23 cellular contexts compared by ENCODE assay signal in genomic region chr13:106242554-106242953, GRCh38.
A peak's percentile ranks its signal among the peaks of the same experiment; 100 is the strongest.
DNase-seq lines count a peak whose midpoint lies in the region; ATAC-seq, FAIRE-seq and TF ChIP-seq lines count a peak whose summit lies in the region.
"Had no signal": no experiment of that assay in that cellular context is flagged by ENCODE, and none has a peak within 500 bp of the region (broad histone marks: within the 10 kb centered on the region; RNA-seq: fewer than 3 reads in every experiment).

No MANE protein-coding gene starts in this region.

- H2BK15ac ChIP-seq in mesenchymal stem cell (ENCODE audit: low read depth, poor library complexity, severe bottlenecking), result no peak overlapping the region

- TF ChIP-seq CTCF in Caco-2 (IDR thresholded peaks at IDR 0.05; ENCODE audit: insufficient read depth in 1 of 2, low read depth in 1 of 2, low read length in 1 of 2, severe bottlenecking in 1 of 2, unreplicated experiment in 1 of 2), result no peak

- H3K36me3 ChIP-seq in Caco-2 (ENCODE audit: control insufficient read depth, insufficient read depth, low read length) (no peaks in the 10 kb centered on the region), mesenchymal stem cell (ENCODE audit: control insufficient read depth in 1 of 2, insufficient read depth in 2 of 2, low read depth in 1 of 2, low read length in 2 of 2) (no peaks in the 10 kb centered on the region), small intestine (ENCODE audit: control insufficient read depth in 2 of 2, insufficient read depth in 2 of 2, low read length in 2 of 2) (no peaks in the 10 kb centered on the region)
- H3K36me3 ChIP-seq: BLaER1, HAP-1 had no signal

- H3K4me2 ChIP-seq in mesenchymal stem cell (ENCODE audit: low read length, poor library complexity, severe bottlenecking), result no peak overlapping the region
- H3K4me2 ChIP-seq: BLaER1, GM23338 had no signal

- no CpG with 5 or more reads among the region's 3 CpGs for WGBS in mesenchymal stem cell
- WGBS in small intestine, 3 donors, result 15 to 66% (median 35%) methylated on average over 3 of the region's 3 CpGs

- H4K91ac ChIP-seq in mesenchymal stem cell (ENCODE audit: low read length), result no peak overlapping the region

- no peaks in the 10 kb centered on the region for H3K27me3 Mint-ChIP-seq in Caco-2 (ENCODE audit: insufficient read depth, unreplicated experiment)
- H3K27me3 Mint-ChIP-seq: B cell had no signal

- no peaks in the 10 kb centered on the region for H3K79me1 ChIP-seq in mesenchymal stem cell (replicated peaks; ENCODE audit: low read length, poor library complexity, severe bottlenecking)

- BruUV-seq in Caco-2 (replicated peaks; lab: Mats Ljungman, UMichigan), result TSS peak; percentile 59

- no peak overlapping the region for H2BK12ac ChIP-seq in mesenchymal stem cell (ENCODE audit: low read length in 2 of 2)

- H3K27ac Mint-ChIP-seq in Caco-2 (ENCODE audit: unreplicated experiment), result peak overlapping the region; percentile 91
- H3K27ac Mint-ChIP-seq: B cell; CD4-positive, CD25-positive, alpha-beta regulatory T cell; CD8-positive, alpha-beta T cell; GM23338 had no signal

- H3K9me3 ChIP-seq in Caco-2 (no peaks in the 10 kb centered on the region), mesenchymal stem cell (ENCODE audit: control insufficient read depth, low read length) (no peaks in the 10 kb centered on the region), small intestine (ENCODE audit: control insufficient read depth, low read depth) (no peaks in the 10 kb centered on the region)
- H3K9me3 ChIP-seq: BLaER1, HAP-1 had no signal

- H2AK5ac ChIP-seq in mesenchymal stem cell (ENCODE audit: low read length, severe bottlenecking), result no peak overlapping the region

- FAIRE-seq in small intestine (lab: Jason Lieb, UNC), result no peak
- FAIRE-seq: A204.1, D721Med, GM12878 had no signal

- no peak overlapping the region for H3K27ac ChIP-seq in mesenchymal stem cell (ENCODE audit: low read length, poor library complexity, severe bottlenecking)
- H3K27ac ChIP-seq in small intestine (ENCODE audit: low read depth in 1 of 2, low read length in 1 of 2), result no peak overlapping the region
- H3K27ac ChIP-seq: 22Rv1, BLaER1, C4-2B had no signal

- no peak overlapping the region for H3K18ac ChIP-seq in mesenchymal stem cell (ENCODE audit: low read depth in 1 of 2, low read length in 2 of 2)

- no peak for ATAC-seq in GM18520 (IDR thresholded peaks at IDR 0.05; ENCODE audit: unreplicated experiment)
- ATAC-seq: CD8-positive, alpha-beta T cell; GM12878; GM23338 had no signal

- H3K4me1 Mint-ChIP-seq in Caco-2 (ENCODE audit: low read depth, unreplicated experiment), result peaks cover 31% of the 10 kb centered on the region
- H3K4me1 Mint-ChIP-seq: B cell; CD4-positive, CD25-positive, alpha-beta regulatory T cell had no signal

- H3K4ac ChIP-seq in mesenchymal stem cell (ENCODE audit: low read depth in 1 of 2, low read length in 2 of 2), result no peak overlapping the region

- peak overlapping the region; percentile 69 for H3K4me3 Mint-ChIP-seq in Caco-2 (ENCODE audit: unreplicated experiment)
- H3K4me3 Mint-ChIP-seq: B cell; CD4-positive, CD25-positive, alpha-beta regulatory T cell; CD8-positive, alpha-beta T cell; GM23338 had no signal

- no peaks in the 10 kb centered on the region for H3K9me3 Mint-ChIP-seq in Caco-2 (ENCODE audit: unreplicated experiment)
- H3K9me3 Mint-ChIP-seq: CD8-positive, alpha-beta T cell; GM23338; HFFc6 had no signal

- H2BK5ac ChIP-seq in mesenchymal stem cell (ENCODE audit: low read depth, low read length, poor library complexity, severe bottlenecking), result no peak overlapping the region

- no peaks in the 10 kb centered on the region for H3K27me3 ChIP-seq in Caco-2 (replicated peaks; ENCODE audit: control insufficient read depth, insufficient read depth, low read length)
- no peaks in the 10 kb centered on the region for H3K27me3 ChIP-seq in mesenchymal stem cell (ENCODE audit: control insufficient read depth in 1 of 2, insufficient read depth in 1 of 2, low read length in 2 of 2)
- no peaks in the 10 kb centered on the region for H3K27me3 ChIP-seq in small intestine (ENCODE audit: control insufficient read depth in 2 of 2, insufficient read depth in 2 of 2, low read length in 2 of 2)
- H3K27me3 ChIP-seq: BLaER1 had no signal

- no peak overlapping the region; the same call in 1 of the 2 replicates for H3K4me3 ChIP-seq in Caco-2 (ENCODE audit: low read depth, low read length)
- no peak overlapping the region for H3K4me3 ChIP-seq in mesenchymal stem cell (ENCODE audit: insufficient read depth in 1 of 2, low read depth in 1 of 2, low read length in 2 of 2)
- no peak overlapping the region for H3K4me3 ChIP-seq in small intestine (ENCODE audit: low read depth in 1 of 2, low read length in 2 of 2)
- H3K4me3 ChIP-seq: BLaER1, GM12878, GM23338, HAP-1 had no signal

- H3K36me3 Mint-ChIP-seq in Caco-2 (ENCODE audit: insufficient read depth, unreplicated experiment), result no peaks in the 10 kb centered on the region
- H3K36me3 Mint-ChIP-seq: CD4-positive, CD25-positive, alpha-beta regulatory T cell; CD8-positive, alpha-beta T cell had no signal

- intact Hi-C loops in Caco-2 (cut with micrococcal nuclease; ENCODE audit: unreplicated experiment), result loop anchor here (1.0 to 5.0 kb wide), 6 partner anchors 60 to 292 kb away; partner anchors contain the start of gene EFNB2

- no peak overlapping the region for H3K14ac ChIP-seq in mesenchymal stem cell (ENCODE audit: low read length in 2 of 2)

- peak; percentile 63 to 72 for DNase-seq in Caco-2
- peak; percentile 76 for DNase-seq in amniotic epithelial cell (ENCODE audit: low read depth)
- peak; percentile 3 for DNase-seq in mesenchymal stem cell
- DNase-seq in small intestine, result peak; percentile 77
- DNase-seq in iPS-NIHi11 (ENCODE audit: low spot score), result no peak
- DNase-seq in epidermal melanocyte (ENCODE audit: insufficient read length, low spot score), result no peak
- DNase-seq in retina, result no peak
- DNase-seq: CD4-positive, CD25-positive, alpha-beta regulatory T cell; CD8-positive, alpha-beta T cell; DMS 273 treated with DMSO at 0.1 percent for 48 hours; DMS79; GDM1; HFFc6 had no signal

- CTCF ChIA-PET in Caco-2 (lab: Charles Lee), result interaction anchor here (1.0 kb wide), 1 partner anchor 142 kb away, joined by 6 read pairs; no protein-coding TSS in a partner anchor

- POLR2A ChIA-PET in Caco-2 (lab: Charles Lee), result no interaction called here

- H2BK120ac ChIP-seq in mesenchymal stem cell (ENCODE audit: low read depth, low read length), result no peak overlapping the region

- no peak overlapping the region for H4K8ac ChIP-seq in mesenchymal stem cell (ENCODE audit: low read length)

- peaks cover 30% of the 10 kb centered on the region for H3K4me1 ChIP-seq in Caco-2
- no peaks in the 10 kb centered on the region for H3K4me1 ChIP-seq in mesenchymal stem cell (ENCODE audit: control insufficient read depth, insufficient read depth, low read depth, low read length)
- H3K4me1 ChIP-seq in small intestine (ENCODE audit: control insufficient read depth in 2 of 2, insufficient read depth in 1 of 2, low read depth in 1 of 2, low read length in 1 of 2), result no peaks in the 10 kb centered on the region
- H3K4me1 ChIP-seq: BLaER1, HAP-1 had no signal

- H3K9ac ChIP-seq in mesenchymal stem cell (ENCODE audit: low read length), result no peak overlapping the region
- H3K9ac ChIP-seq: BLaER1 had no signal

- no peak overlapping the region for H2AFZ ChIP-seq in mesenchymal stem cell (ENCODE audit: low read depth, low read length)

- H3K23ac ChIP-seq in mesenchymal stem cell (ENCODE audit: low read length in 2 of 2), result no peak overlapping the region

Comparison
In these comparisons a context has a peak if more than half of its experiments do, and no peak if none do; other contexts are left out.
1. DNase-seq: peak in Caco-2 (2 of 2), amniotic epithelial cell (single experiment), mesenchymal stem cell (single experiment) and small intestine (single experiment); none in iPS-NIHi11 (single experiment), epidermal melanocyte (single experiment) and retina (single experiment).